In the genomic region with DNA sequence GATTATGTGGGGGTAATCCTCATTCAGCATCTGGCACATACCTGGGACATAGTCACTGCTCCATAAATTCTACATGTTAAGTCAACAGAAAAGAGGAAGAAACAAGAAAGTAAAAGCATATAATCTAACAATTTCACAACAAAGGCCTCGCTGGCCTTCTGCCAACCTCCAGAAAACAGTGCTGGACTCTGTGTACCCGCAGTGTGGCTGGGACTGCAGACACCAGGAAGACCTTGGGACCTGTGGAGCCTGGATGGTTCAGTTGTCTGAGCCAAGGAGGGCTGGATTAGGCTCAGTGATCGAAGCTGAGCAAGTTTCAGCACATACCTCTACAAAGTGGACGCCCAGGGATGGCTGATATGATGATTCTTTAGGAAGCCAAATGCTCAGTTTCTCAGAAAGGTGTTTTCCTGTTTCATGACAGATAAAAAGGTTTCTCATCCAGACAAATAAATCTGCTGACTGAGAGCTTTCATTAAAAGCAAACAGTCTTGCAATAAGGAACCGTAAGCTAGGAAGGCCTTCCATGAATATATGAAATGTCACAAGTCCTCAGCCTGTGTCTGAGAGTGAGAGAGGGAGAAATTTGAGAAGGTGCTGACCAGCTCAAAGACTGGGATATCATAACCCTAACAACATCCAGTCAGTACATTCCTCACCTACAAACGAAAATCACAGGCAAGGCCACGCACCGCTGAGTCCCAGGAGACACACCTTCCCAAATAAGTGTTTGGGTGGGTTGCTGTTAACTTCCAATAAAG, we compare ENCODE assay signal across 8 cellular contexts. TPM values are rescaled to one million over a fixed set of nuclear protein-coding genes. Genes with fewer than 3 reads are reported as not detected.
DNase-seq lines count a peak whose midpoint lies in the region; ATAC-seq and TF ChIP-seq lines count a peak whose summit lies in the region.

No MANE protein-coding gene starts in this region.

- H3K4me1 ChIP-seq in parathyroid adenoma = peaks cover 18% of the 10 kb centered on the region

- no peaks in the 10 kb centered on the region for H3K27me3 Mint-ChIP-seq in T-helper 17 cell

- no peak for TF ChIP-seq CTCF in fibroblast of the aortic adventitia (IDR thresholded peaks at IDR 0.05; ENCODE audit: insufficient read depth, low read length)
- no peak for TF ChIP-seq CTCF in parathyroid adenoma (IDR thresholded peaks at IDR 0.05)

- H3K4me2 ChIP-seq in parathyroid adenoma (ENCODE audit: low read length) = peak overlapping the region; percentile 35

- no peak overlapping the region for H3K4me3 ChIP-seq in fibroblast of the aortic adventitia (ENCODE audit: low read depth, low read length)
- no peak overlapping the region for H3K4me3 ChIP-seq in parathyroid adenoma (ENCODE audit: low read depth, low read length)

- peak overlapping the region; percentile 80 for H3K4me3 Mint-ChIP-seq in T-helper 17 cell

- ATAC-seq in T-helper 17 cell = peak; percentile 28
- ATAC-seq in GM19035 (IDR thresholded peaks at IDR 0.05; ENCODE audit: unreplicated experiment) = no peak
- ATAC-seq in GM19463 (IDR thresholded peaks at IDR 0.05; ENCODE audit: unreplicated experiment) = no peak

- peaks cover 10% of the 10 kb centered on the region for H3K79me2 ChIP-seq in parathyroid adenoma

- H2AFZ ChIP-seq in parathyroid adenoma = no peak overlapping the region

- H3K9me3 ChIP-seq in T-helper 17 cell (ENCODE audit: control insufficient read depth, low read length, poor library complexity, severe bottlenecking) = no peaks in the 10 kb centered on the region
- H3K9me3 ChIP-seq in parathyroid adenoma (ENCODE audit: control insufficient read depth, low read length) = no peaks in the 10 kb centered on the region

- H3K27ac ChIP-seq in parathyroid adenoma = peak overlapping the region; percentile 66

- DNase-seq in EL = peak; percentile 69
- no peak for DNase-seq in T-helper 17 cell
- DNase-seq in fibroblast of the aortic adventitia (ENCODE audit: low read depth) = peak; percentile 65
- DNase-seq in activated CD4-positive, alpha-beta T cell treated with anti-CD3 and anti-CD28 coated beads, Interleukin-2, amount 50 U/mL, for 48 hours = no peak
- DNase-seq in NCI-H345 (lab: John Stamatoyannopoulos, UW) = no peak

- H3K4me1 Mint-ChIP-seq in T-helper 17 cell = peaks cover 79% of the 10 kb centered on the region

- H3K36me3 Mint-ChIP-seq in T-helper 17 cell (ENCODE audit: low read depth) = no peaks in the 10 kb centered on the region

- peak overlapping the region; percentile 93 for H3K27ac Mint-ChIP-seq in T-helper 17 cell

- H3K36me3 ChIP-seq in parathyroid adenoma (ENCODE audit: control insufficient read depth, insufficient read depth, low read length) = no peaks in the 10 kb centered on the region

- H3K27me3 ChIP-seq in parathyroid adenoma (ENCODE audit: control insufficient read depth, insufficient read depth, low read length) = no peaks in the 10 kb centered on the region

- no peak overlapping the region for H3K9ac ChIP-seq in parathyroid adenoma

RNA-seq across cellular contexts. Expression of gene CAPZB, which starts 48.4 kb away (rescaled TPM):
- 100 to 1,000 TPM; 320 to 330 TPM for total RNA-seq in T-helper 17 cell
- total RNA-seq in fibroblast of the aortic adventitia (ENCODE audit: low replicate concordance) = 96.6 and 232 TPM in 2 replicates

Comparison
In these comparisons a context has a peak if more than half of its experiments do, and no peak if none do; other contexts are left out.
1. DNase-seq: peak in EL (single experiment) and fibroblast of the aortic adventitia (single experiment); none in T-helper 17 cell (0 of 3), activated CD4-positive, alpha-beta T cell treated with anti-CD3 and anti-CD28 coated beads, Interleukin-2, amount 50 U/mL, for 48 hours (0 of 2) and NCI-H345 (single experiment).